In genomic region chr3:40456940-40457823, GRCh38 we compare ENCODE assay signal across 8 cellular contexts. TPM values are rescaled to one million over a fixed set of nuclear protein-coding genes. Genes with fewer than 3 reads are reported as not detected.
DNase-seq lines count a peak whose midpoint lies in the region; ATAC-seq and TF ChIP-seq lines count a peak whose summit lies in the region.

RPL14 (plus strand) TSS chr3:40457339; CDS start chr3:40457472, 133 bp downstream.

- H3K9me3 ChIP-seq in Peyer's patch (no peaks in the 10 kb centered on the region), esophagus muscularis mucosa (no peaks in the 10 kb centered on the region), muscle layer of duodenum (ENCODE audit: control insufficient read depth in 1 of 2, low read length in 2 of 2) (no peaks in the 10 kb centered on the region)

- H3K4me1 ChIP-seq in Peyer's patch (peaks cover 3 to 25% (median 11%) of the 10 kb centered on the region in 4 donors), esophagus muscularis mucosa (peaks cover 30 to 56% (median 48%) of the 10 kb centered on the region in 4 donors), muscle layer of duodenum (ENCODE audit: control insufficient read depth in 1 of 2, insufficient read depth in 2 of 2, low read length in 2 of 2) (peaks cover 9 to 40% of the 10 kb centered on the region in 2 donors)

- H3K4me3 ChIP-seq in Peyer's patch = peak within 1 kb of the TSS; percentile 85 to 97 (median 92)
- peak within 1 kb of the TSS; percentile 91 to 97 (median 94) for H3K4me3 ChIP-seq in esophagus muscularis mucosa
- H3K4me3 ChIP-seq in muscle layer of duodenum (ENCODE audit: low read depth in 1 of 2, low read length in 2 of 2) = peak within 1 kb of the TSS; percentile 93 to 97

- H3K9me3 Mint-ChIP-seq in activated T-cell treated with anti-CD3 and anti-CD28 coated beads, Interleukin-2, amount 50 U/mL, for 72 hours = no peaks in the 10 kb centered on the region

- TF ChIP-seq EP300 in esophagus muscularis mucosa (IDR thresholded peaks at IDR 0.05) = no peak

- H3K27me3 Mint-ChIP-seq in activated T-cell treated with anti-CD3 and anti-CD28 coated beads, Interleukin-2, amount 50 U/mL, for 72 hours (ENCODE audit: low read depth) = no peaks in the 10 kb centered on the region

- peaks cover 11 to 40% of the 10 kb centered on the region in 2 donors for H3K36me3 Mint-ChIP-seq in activated T-cell treated with anti-CD3 and anti-CD28 coated beads, Interleukin-2, amount 50 U/mL, for 72 hours (ENCODE audit: insufficient read depth in 2 of 2)

- ATAC-seq in GM21717 (IDR thresholded peaks at IDR 0.05; ENCODE audit: unreplicated experiment) = peak; percentile 70
- ATAC-seq in activated T-cell treated with anti-CD3 and anti-CD28 coated beads, Interleukin-2, amount 50 U/mL, for 72 hours (replicated peaks in 1 of 2) = peak; percentile 77

- in situ Hi-C loops in KBM-7 (cut with MboI; ENCODE audit: low pct_unique_long_range_greater_than_20kb, low sequenced_read_pairs) = no loop called here

- H3K4me1 Mint-ChIP-seq in activated T-cell treated with anti-CD3 and anti-CD28 coated beads, Interleukin-2, amount 50 U/mL, for 72 hours (ENCODE audit: low read depth) = peaks cover 61% of the 10 kb centered on the region

- intact Hi-C loops in esophagus muscularis mucosa (cut with DNase I) = loop anchor here (5.0 kb wide), 1 partner anchor 65 kb away; the partner anchor contains the start of gene ZNF621

- TF ChIP-seq POLR2A in Peyer's patch (IDR thresholded peaks at IDR 0.05) = peak; percentile 83 to 93
- peak; percentile 86 for TF ChIP-seq POLR2A in esophagus muscularis mucosa (IDR thresholded peaks at IDR 0.05; ENCODE audit: low read depth)

- H3K4me3 Mint-ChIP-seq in activated T-cell treated with anti-CD3 and anti-CD28 coated beads, Interleukin-2, amount 50 U/mL, for 72 hours = peak within 1 kb of the TSS; percentile 84 to 99

- H3K36me3 ChIP-seq in Peyer's patch (peaks cover 0 to 40% (median 3%) of the 10 kb centered on the region in 3 donors), esophagus muscularis mucosa (peaks cover 34 to 41% (median 37%) of the 10 kb centered on the region in 4 donors), muscle layer of duodenum (ENCODE audit: control insufficient read depth in 1 of 2, insufficient read depth in 2 of 2, low read length in 2 of 2) (peaks cover 19 to 33% of the 10 kb centered on the region in 2 donors)

- 0% methylated on average over 33 of the region's 79 CpGs for WGBS in esophagus muscularis mucosa

- H3K27me3 ChIP-seq in Peyer's patch = no peaks in the 10 kb centered on the region
- no peaks in the 10 kb centered on the region for H3K27me3 ChIP-seq in esophagus muscularis mucosa
- no peaks in the 10 kb centered on the region for H3K27me3 ChIP-seq in muscle layer of duodenum (ENCODE audit: low read depth, low read length)

- H3K27ac Mint-ChIP-seq in activated T-cell treated with anti-CD3 and anti-CD28 coated beads, Interleukin-2, amount 50 U/mL, for 72 hours = peak within 1 kb of the TSS; percentile 83

- DNase-seq in DMS153 treated with DMSO at 0.1 percent for 48 hours (lab: John Stamatoyannopoulos, UW; ENCODE audit: unreplicated experiment) (peak; percentile 8), KBM-7 (peak; percentile 94), Peyer's patch (peak; percentile 94 to 98 (median 96)), esophagus muscularis mucosa (ENCODE audit: extremely low spot score) (peak; percentile 99)
- DNase-seq in activated T-cell treated with anti-CD3 and anti-CD28 coated beads, Interleukin-2, amount 50 U/mL, for 72 hours = peak; percentile 94 to 97
- DNase-seq in stimulated activated CD8-positive, alpha-beta memory T cell treated with anti-CD3 and anti-CD28 coated beads, Interleukin-7, amount 100 ng/mL, for 4 hours (ENCODE audit: low read depth in 2 of 2) = peak; percentile 92 to 96

- TF ChIP-seq CTCF in Peyer's patch (IDR thresholded peaks at IDR 0.05) = peak in 1 of 6 experiments; percentile 9
- no peak for TF ChIP-seq CTCF in esophagus muscularis mucosa (IDR thresholded peaks at IDR 0.05)

- H3K27ac ChIP-seq in Peyer's patch (peak within 1 kb of the TSS; percentile 87 to 92 (median 89)), esophagus muscularis mucosa (replicated peaks in 1 of 4) (peak within 1 kb of the TSS; percentile 92 to 96 (median 92)), muscle layer of duodenum (ENCODE audit: low read length) (peak within 1 kb of the TSS; percentile 87)

RNA-seq across cellular contexts. Expression of gene RPL14, which starts in this region (rescaled TPM):
- total RNA-seq in Peyer's patch (100 to 1,000 TPM; 102 to 406 (median 172) TPM), esophagus muscularis mucosa (100 to 1,000 TPM; 322 to 414 (median 372) TPM)
- total RNA-seq in activated T-cell treated with anti-CD3 and anti-CD28 coated beads, Interleukin-2, amount 50 U/mL, for 72 hours = 1,000 to 10,000 TPM; 2,782 to 3,093 TPM

Comparison
In these comparisons a context has a peak if more than half of its experiments do, and no peak if none do; other contexts are left out.
1. Peak in every context shown above with its lines: DNase-seq, ATAC-seq, H3K4me3 ChIP-seq and H3K27ac ChIP-seq.
2. RNA of gene RPL14 (total RNA-seq): 2,782 to 3,093 TPM in activated T-cell treated with anti-CD3 and anti-CD28 coated beads, Interleukin-2, amount 50 U/mL, for 72 hours; 322 to 414 TPM in esophagus muscularis mucosa and 102 to 406 TPM in Peyer's patch; every median in the first group is over 4 times any median in the second.
3. DNase-seq: peak in every context shown above with its lines; median percentile 99 in esophagus muscularis mucosa; 96 in Peyer's patch; 96 in activated T-cell treated with anti-CD3 and anti-CD28 coated beads, Interleukin-2, amount 50 U/mL, for 72 hours; 94 in KBM-7; 94 in stimulated activated CD8-positive, alpha-beta memory T cell treated with anti-CD3 and anti-CD28 coated beads, Interleukin-7, amount 100 ng/mL, for 4 hours; 8 in DMS153 treated with DMSO at 0.1 percent for 48 hours.